Comparison of ENCODE assay signal across 1 cellular context in genomic region chr17:44409309-44410028, GRCh38.
TF ChIP-seq lines count a peak whose summit lies in the region.

No MANE protein-coding gene starts in this region.

TF ChIP-seq in H1, 55 proteins besides CTCF, POLR2A, EP300 and RAD21:
- TF ChIP-seq ATF3 (IDR thresholded peaks at IDR 0.05; ENCODE audit: insufficient read depth, low read depth, low read length): no peak
- TF ChIP-seq CEBPB (IDR thresholded peaks at IDR 0.05; ENCODE audit: low read depth, low read length): no peak
- TF ChIP-seq CHD2 (IDR thresholded peaks at IDR 0.05; ENCODE audit: low read length): no peak
- TF ChIP-seq RNF2 (IDR thresholded peaks at IDR 0.05; ENCODE audit: borderline replicate concordance, low read depth, low read length, missing control alignments, poor library complexity, severe bottlenecking): no peak
- TF ChIP-seq NRF1 (IDR thresholded peaks at IDR 0.05; ENCODE audit: low read depth, low read length): no peak
- TF ChIP-seq PHF8 (conservative IDR thresholded peaks at IDR 0.05; ENCODE audit: low read depth, low read length): no peak
- TF ChIP-seq SP2 (IDR thresholded peaks at IDR 0.05; ENCODE audit: low read length): no peak
- TF ChIP-seq GTF2F1 (IDR thresholded peaks at IDR 0.05; ENCODE audit: borderline replicate concordance, low read depth, low read length): no peak
- no peak for TF ChIP-seq KDM5A (IDR thresholded peaks at IDR 0.05; ENCODE audit: low read length)
- no peak for TF ChIP-seq SIN3A (conservative IDR thresholded peaks at IDR 0.05 in 1 of 2, IDR thresholded peaks at IDR 0.05 in 1 of 2; ENCODE audit: low read depth in 1 of 2, low read length in 2 of 2)
- TF ChIP-seq MAX (IDR thresholded peaks at IDR 0.05): no peak
- no peak for TF ChIP-seq TBP (IDR thresholded peaks at IDR 0.05; ENCODE audit: low read depth, low read length)
- no peak for TF ChIP-seq RFX5 (IDR thresholded peaks at IDR 0.05; ENCODE audit: borderline replicate concordance, low read depth, low read length)
- TF ChIP-seq BRCA1 (IDR thresholded peaks at IDR 0.05; ENCODE audit: low read depth, low read length): no peak
